Comparison of ENCODE assay signal across 12 cellular contexts in genomic region chr7:108079291-108080057, GRCh38. TPM values are rescaled to one million over a fixed set of nuclear protein-coding genes. Genes with fewer than 3 reads are reported as not detected.
A peak's percentile ranks its signal among the peaks of the same experiment; 100 is the strongest.
DNase-seq lines count a peak whose midpoint lies in the region; ATAC-seq and TF ChIP-seq lines count a peak whose summit lies in the region.
"Had no signal": no experiment of that assay in that cellular context is flagged by ENCODE, and none has a peak within 500 bp of the region (broad histone marks: within the 10 kb centered on the region; RNA-seq: fewer than 3 reads in every experiment).

No MANE protein-coding gene starts in this region.

- in situ Hi-C loops in IMR-90 (cut with MboI; ENCODE audit: low sequenced_read_pairs): no loop called here

- dilution Hi-C loops in IMR-90 (cut with HindIII; ENCODE audit: low sequenced_read_pairs, unreplicated experiment): no loop called here

- H3K79me1 ChIP-seq in IMR-90 (ENCODE audit: low read depth in 1 of 2, low read length in 2 of 2): peaks cover 0 to 2% of the 10 kb centered on the region in 2 experiments; a peak in 1 of 4 replicates

- peak overlapping the region; percentile 67 for H3K14ac ChIP-seq in IMR-90 (replicated peaks; ENCODE audit: low read depth, low read length)

- H3K18ac ChIP-seq in IMR-90 (ENCODE audit: low read depth, low read length): peak overlapping the region; percentile 99

- TF ChIP-seq RAD21 in IMR-90 (IDR thresholded peaks at IDR 0.05; ENCODE audit: low read length): no peak

- peak overlapping the region; percentile 92 for H4K91ac ChIP-seq in IMR-90 (ENCODE audit: insufficient read depth, low read depth, low read length)

- H3K4me1 ChIP-seq in IMR-90 (ENCODE audit: control insufficient read depth, insufficient read depth, low read length): peaks cover 24% of the 10 kb centered on the region

- peak overlapping the region; percentile 98 for H3K56ac ChIP-seq in IMR-90 (ENCODE audit: extremely low read depth, insufficient read depth, low read length)

- ATAC-seq in IMR-90 (ENCODE audit: low read depth): peak; percentile 89
- ATAC-seq: activated CD4-positive, alpha-beta T cell treated with anti-CD3 and anti-CD28 coated beads for 36 hours had no signal

- no CpG with 5 or more reads among the region's 6 CpGs for WGBS in IMR-90 (ENCODE audit: extremely low coverage in 2 of 2, insufficient read length in 1 of 2), 2 experiments

- H3K36me3 Mint-ChIP-seq in activated T-helper 2 cell treated with anti-CD3 and anti-CD28 coated beads, Interferon-gamma antibody, Interleukin-2, Interleukin-4, amounts not matched to agents 10 μg/mL and 5 μg/mL and 100 μg/mL, durations not matched to agents 14 hours and 24 hours and 36 hours (ENCODE audit: low read depth): no peaks in the 10 kb centered on the region
- H3K36me3 Mint-ChIP-seq: CD4-positive, CD25-positive, alpha-beta regulatory T cell had no signal

- H2AK5ac ChIP-seq in IMR-90 (ENCODE audit: low read depth, low read length): peak overlapping the region; percentile 3

- no peaks in the 10 kb centered on the region for H3K36me3 ChIP-seq in IMR-90 (ENCODE audit: control insufficient read depth, insufficient read depth, low read length)

- peak overlapping the region; percentile 96 for H4K5ac ChIP-seq in IMR-90 (ENCODE audit: low read depth, low read length)

- H3K27me3 ChIP-seq in IMR-90 (ENCODE audit: control insufficient read depth, insufficient read depth, low read length): no peaks in the 10 kb centered on the region

- peaks cover 9% of the 10 kb centered on the region for H3K27me3 Mint-ChIP-seq in activated T-helper 2 cell treated with anti-CD3 and anti-CD28 coated beads, Interferon-gamma antibody, Interleukin-2, Interleukin-4, amounts not matched to agents 10 μg/mL and 5 μg/mL and 100 μg/mL, durations not matched to agents 14 hours and 24 hours and 36 hours (ENCODE audit: low read depth)
- H3K27me3 Mint-ChIP-seq: activated CD4-positive, alpha-beta T cell treated with anti-CD3 and anti-CD28 coated beads for 36 hours had no signal

- H3K4me3 ChIP-seq in AG04449 (ENCODE audit: low read depth, low read length) (peak overlapping the region; percentile 29), IMR-90 (ENCODE audit: insufficient read depth, low read depth, low read length) (peak overlapping the region; percentile 7; the same call in 1 of the 2 replicates)

- H2AK9ac ChIP-seq in IMR-90 (replicated peaks; ENCODE audit: low read depth, low read length, poor library complexity): peak overlapping the region; percentile 0

- peak overlapping the region; percentile 85 for H3K23ac ChIP-seq in IMR-90 (ENCODE audit: low read depth, low read length)

- peak overlapping the region; percentile 94 for H2BK5ac ChIP-seq in IMR-90 (ENCODE audit: low read depth, low read length, poor library complexity, severe bottlenecking)

- TF ChIP-seq CTCF in AG04449 (IDR thresholded peaks at IDR 0.05; ENCODE audit: insufficient read depth, low read length, missing control alignments) (no peak), IMR-90 (conservative IDR thresholded peaks at IDR 0.05; ENCODE audit: low read depth, low read length) (no peak)

- no peak overlapping the region for H3K27ac Mint-ChIP-seq in activated T-helper 2 cell treated with anti-CD3 and anti-CD28 coated beads, Interferon-gamma antibody, Interleukin-2, Interleukin-4, amounts not matched to agents 10 μg/mL and 5 μg/mL and 100 μg/mL, durations not matched to agents 14 hours and 24 hours and 36 hours
- H3K27ac Mint-ChIP-seq: activated CD4-positive, alpha-beta T cell treated with anti-CD3 and anti-CD28 coated beads for 36 hours; CD4-positive, CD25-positive, alpha-beta regulatory T cell had no signal

- H3K27ac ChIP-seq in IMR-90 (ENCODE audit: insufficient read depth, low read length): peak overlapping the region; percentile 94

- H3K4me3 Mint-ChIP-seq in activated T-helper 2 cell treated with anti-CD3 and anti-CD28 coated beads, Interferon-gamma antibody, Interleukin-2, Interleukin-4, amounts not matched to agents 10 μg/mL and 5 μg/mL and 100 μg/mL, durations not matched to agents 14 hours and 24 hours and 36 hours (ENCODE audit: low read depth): no peak overlapping the region
- H3K4me3 Mint-ChIP-seq: activated CD4-positive, alpha-beta T cell treated with anti-CD3 and anti-CD28 coated beads for 36 hours; CD4-positive, CD25-positive, alpha-beta regulatory T cell had no signal

- no peaks in the 10 kb centered on the region for H3K4me1 Mint-ChIP-seq in activated T-helper 2 cell treated with anti-CD3 and anti-CD28 coated beads, Interferon-gamma antibody, Interleukin-2, Interleukin-4, amounts not matched to agents 10 μg/mL and 5 μg/mL and 100 μg/mL, durations not matched to agents 14 hours and 24 hours and 36 hours (ENCODE audit: low read depth)
- H3K4me1 Mint-ChIP-seq: activated CD4-positive, alpha-beta T cell treated with anti-CD3 and anti-CD28 coated beads for 36 hours; CD4-positive, CD25-positive, alpha-beta regulatory T cell had no signal

- CTCF ChIA-PET in AG04449 (lab: Yijun Ruan, JAX) (interaction anchor here (0.6 to 1.9 kb wide), 2 partner anchors 67 to 75 kb away, joined by 3 to 6 read pairs; no protein-coding TSS in a partner anchor), IMR-90 (lab: Yijun Ruan, JAX) (interaction anchor here (0.9 to 1.7 kb wide), 4 partner anchors 16 to 67 kb away, joined by 3 to 5 read pairs (median 3); no protein-coding TSS in a partner anchor)

- H2AFZ ChIP-seq in IMR-90 (replicated peaks; ENCODE audit: low read length, poor library complexity): peak overlapping the region; percentile 63

- peaks cover 2% of the 10 kb centered on the region; the same call in 1 of the 2 replicates for H3K9me3 ChIP-seq in IMR-90 (ENCODE audit: control insufficient read depth, insufficient read depth, low read length)

- H3K4me2 ChIP-seq in IMR-90 (ENCODE audit: low read depth, low read length): peak overlapping the region; percentile 92

- POLR2A ChIA-PET in AG04449 (lab: Yijun Ruan, JAX): interaction anchor here (0.9 to 1.4 kb wide), 3 partner anchors 15 to 63 kb away, joined by 3 to 7 read pairs (median 5); no protein-coding TSS in a partner anchor
- POLR2A ChIA-PET in IMR-90 (lab: Charles Lee; ENCODE audit: unreplicated experiment): interaction anchor here (0.5 to 1.4 kb wide), 3 partner anchors 9 to 99 kb away, joined by 3 to 5 read pairs (median 4); partner anchors contain the start of gene LAMB1

- intact Hi-C loops in IMR-90 (cut with micrococcal nuclease): loop anchor here (2.0 to 5.0 kb wide), 2 partner anchors 47 to 81 kb away; no protein-coding TSS in a partner anchor
- intact Hi-C loops in activated T-helper 2 cell treated with anti-CD3 and anti-CD28 coated beads, Interferon-gamma antibody, Interleukin-2, Interleukin-4, amounts not matched to agents 10 μg/mL and 5 μg/mL and 100 μg/mL, durations not matched to agents 14 hours and 24 hours and 36 hours (cut with micrococcal nuclease): no loop called here

- H3K9ac ChIP-seq in IMR-90 (ENCODE audit: low read depth, low read length): peak overlapping the region; percentile 54

- BruUV-seq in IMR-90 (replicated peaks; lab: Mats Ljungman, UMichigan): no TSS peak

- peaks cover 5% of the 10 kb centered on the region for H3K9me3 Mint-ChIP-seq in activated T-helper 2 cell treated with anti-CD3 and anti-CD28 coated beads, Interferon-gamma antibody, Interleukin-2, Interleukin-4, amounts not matched to agents 10 μg/mL and 5 μg/mL and 100 μg/mL, durations not matched to agents 14 hours and 24 hours and 36 hours

- H2BK120ac ChIP-seq in IMR-90 (ENCODE audit: low read depth, low read length): peak overlapping the region; percentile 97

- TF ChIP-seq POLR2A in IMR-90 (IDR thresholded peaks at IDR 0.05; ENCODE audit: low read depth, low read length): no peak

- H3K4ac ChIP-seq in IMR-90 (ENCODE audit: low read depth, low read length): peak overlapping the region; percentile 93

- peak; percentile 87 for DNase-seq in AG04449 (ENCODE audit: low read depth, low spot score)
- DNase-seq in IMR-90: peak; percentile 95
- DNase-seq in brain pericyte (ENCODE audit: low read depth, low spot score): peak; percentile 53
- DNase-seq in kidney tubule cell (ENCODE audit: low spot score): peak; percentile 58
- no peak for DNase-seq in NCI-H146 treated with DMSO at 0.1 percent for 48 hours (lab: John Stamatoyannopoulos, UW; ENCODE audit: unreplicated experiment)
- DNase-seq in activated T-helper 2 cell treated with anti-CD3 and anti-CD28 coated beads, Interferon-gamma antibody, Interleukin-2, Interleukin-4, amounts not matched to agents 10 μg/mL and 5 μg/mL and 100 μg/mL, durations not matched to agents 14 hours and 24 hours and 36 hours (ENCODE audit: low spot score): no peak
- no peak for DNase-seq in amygdala (lab: John Stamatoyannopoulos, UW)
- no peak for DNase-seq in NOMO-1 (lab: John Stamatoyannopoulos, UW; ENCODE audit: unreplicated experiment in 2 of 2)
- DNase-seq: activated CD4-positive, alpha-beta T cell treated with anti-CD3 and anti-CD28 coated beads for 36 hours; CD4-positive, CD25-positive, alpha-beta regulatory T cell; hypothalamus; NCI-H1092 treated with DMSO at 0.1 percent for 48 hours had no signal

- peak overlapping the region; percentile 63 to 86 for H4K8ac ChIP-seq in IMR-90 (ENCODE audit: low read depth in 2 of 2, low read length in 2 of 2)

- H2BK15ac ChIP-seq in IMR-90 (ENCODE audit: low read depth, low read length): peak overlapping the region; percentile 84; the same call in 2 of the 3 replicates

- peak overlapping the region; percentile 98 for H2BK20ac ChIP-seq in IMR-90 (ENCODE audit: low read depth, low read length)

- H3K9me1 ChIP-seq in IMR-90 (ENCODE audit: insufficient read depth, low read length): peaks cover 13% of the 10 kb centered on the region

- H4K20me1 ChIP-seq in IMR-90 (ENCODE audit: insufficient read depth, low read length): no peaks in the 10 kb centered on the region

TF ChIP-seq in IMR-90, 13 proteins besides CTCF, POLR2A, EP300 and RAD21 (continues in another document):
- TF ChIP-seq CHD1 (IDR thresholded peaks at IDR 0.05; ENCODE audit: low read depth, low read length) (no peak), MAFK (IDR thresholded peaks at IDR 0.05; ENCODE audit: low read depth, low read length) (no peak), RFX5 (IDR thresholded peaks at IDR 0.05; ENCODE audit: low read depth, low read length) (no peak), USF2 (IDR thresholded peaks at IDR 0.05; ENCODE audit: low read depth, low read length) (no peak)

RNA-seq across cellular contexts. Expression of gene LAMB4, which starts 50.7 kb away (rescaled TPM):
- total RNA-seq in IMR-90 (2012; rRNA removed): under 0.01 and 0.18 TPM in 2 replicates
- 0.12 and 0.13 TPM in 2 replicates for polyA plus RNA-seq in IMR-90 (2012; rRNA removed)
- 0.05 and 0.09 TPM in 2 replicates for polyA plus RNA-seq in IMR-90 (2012; cell fraction: cytosol; rRNA removed)
- 0.05 and 0.10 TPM in 2 replicates for polyA plus RNA-seq in IMR-90 (2012; cell fraction: nucleus; rRNA removed; ENCODE audit: low replicate concordance)
- total RNA-seq in activated T-helper 2 cell treated with anti-CD3 and anti-CD28 coated beads, Interferon-gamma antibody, Interleukin-2, Interleukin-4, amounts not matched to agents 10 μg/mL and 5 μg/mL and 100 μg/mL, durations not matched to agents 14 hours and 24 hours and 36 hours: not detected in 2 replicates
- total RNA-seq: activated CD4-positive, alpha-beta T cell treated with anti-CD3 and anti-CD28 coated beads for 36 hours; CD4-positive, CD25-positive, alpha-beta regulatory T cell had no signal
- polyA plus RNA-seq: CD4-positive, CD25-positive, alpha-beta regulatory T cell had no signal

Comparison
In these comparisons a context has a peak if more than half of its experiments do, and no peak if none do; other contexts are left out.
1. DNase-seq: peak in AG04449 (single experiment), IMR-90 (single experiment), brain pericyte (single experiment) and kidney tubule cell (single experiment); none in NCI-H146 treated with DMSO at 0.1 percent for 48 hours (single experiment), activated T-helper 2 cell treated with anti-CD3 and anti-CD28 coated beads, Interferon-gamma antibody, Interleukin-2, Interleukin-4, amounts not matched to agents 10 μg/mL and 5 μg/mL and 100 μg/mL, durations not matched to agents 14 hours and 24 hours and 36 hours (single experiment), amygdala (0 of 56) and NOMO-1 (0 of 2).